2 cellular contexts compared by ENCODE assay signal in the genomic region with DNA sequence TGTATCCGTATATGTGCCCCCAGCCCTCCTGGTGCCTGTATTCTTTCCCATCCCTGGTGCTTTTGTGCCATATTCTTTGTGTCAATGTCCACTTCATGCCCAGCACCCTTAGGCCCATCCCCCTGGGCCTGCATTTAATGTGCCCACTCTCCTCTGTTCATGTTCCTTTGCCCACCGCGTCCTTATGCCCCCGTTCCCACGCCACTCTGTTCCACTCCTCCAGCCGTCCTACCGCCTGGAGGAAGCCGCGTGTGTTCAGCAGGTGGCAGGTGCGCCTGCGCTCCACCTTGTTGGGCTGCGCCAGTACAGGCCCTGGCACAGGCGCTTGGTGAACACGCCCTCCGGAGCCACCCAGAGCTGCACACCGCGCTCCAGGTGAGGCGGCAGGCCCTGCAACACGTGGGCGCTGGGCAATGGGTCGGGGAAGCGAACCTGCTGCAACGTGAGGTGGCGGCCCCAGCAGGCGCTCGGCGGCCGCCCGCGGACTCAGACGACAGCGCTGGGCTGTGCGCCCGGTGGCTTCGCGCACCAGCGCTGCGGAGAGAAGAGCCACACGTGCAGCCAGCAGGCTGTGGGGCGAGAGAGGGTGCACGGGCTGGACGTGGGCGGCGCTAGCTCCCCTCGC.
TF ChIP-seq lines count a peak whose summit lies in the region.

No MANE protein-coding gene starts in this region.

TF ChIP-seq in SK-N-SH, 30 proteins besides CTCF, POLR2A, EP300 and RAD21 (continued from another document):
- TF ChIP-seq TCF12 (IDR thresholded peaks at IDR 0.05) (no peak), YY1 (IDR thresholded peaks at IDR 0.05; ENCODE audit: low read depth) (no peak)
TF ChIP-seq in SK-N-SH: peak in this region for 0.

TF ChIP-seq in SK-N-SH treated with all-trans-retinoic acid at 6 μM for 48 hours, 23 proteins besides CTCF, POLR2A, EP300 and RAD21:
- TF ChIP-seq CSRNP3 (CRISPR knock-in tag; IDR thresholded peaks at IDR 0.05), result no peak
- TF ChIP-seq PPARA (CRISPR knock-in tag; IDR thresholded peaks at IDR 0.05; ENCODE audit: borderline replicate concordance), result no peak
- TF ChIP-seq ZNF8 (CRISPR knock-in tag; IDR thresholded peaks at IDR 0.05), result no peak
- no peak for TF ChIP-seq RARB (CRISPR knock-in tag; IDR thresholded peaks at IDR 0.05)
- no peak for TF ChIP-seq GLIS3 (CRISPR knock-in tag; IDR thresholded peaks at IDR 0.05)
- no peak for TF ChIP-seq BACH2 (CRISPR knock-in tag; IDR thresholded peaks at IDR 0.05; ENCODE audit: borderline replicate concordance)
- TF ChIP-seq ZNF565 (CRISPR knock-in tag; conservative IDR thresholded peaks at IDR 0.05; ENCODE audit: low read depth), result no peak
